ENCODE assay signal across 9 cellular contexts in genomic region chr5:112917453-112918005, GRCh38. TPM values are rescaled to one million over a fixed set of nuclear protein-coding genes. Genes with fewer than 3 reads are reported as not detected.
DNase-seq lines count a peak whose midpoint lies in the region; ATAC-seq and TF ChIP-seq lines count a peak whose summit lies in the region.
"Had no signal": no experiment of that assay in that cellular context is flagged by ENCODE, and none has a peak within 500 bp of the region (broad histone marks: within the 10 kb centered on the region; RNA-seq: fewer than 3 reads in every experiment).

No MANE protein-coding gene starts in this region.

- peaks cover 0 to 46% of the 10 kb centered on the region in 2 donors for H3K36me3 ChIP-seq in gastroesophageal sphincter

- peaks cover 68% of the 10 kb centered on the region for H3K4me1 Mint-ChIP-seq in CD14-positive monocyte

- peaks cover 5 to 88% (median 24%) of the 10 kb centered on the region in 3 donors for H3K4me1 ChIP-seq in gastroesophageal sphincter

- CTCF ChIA-PET in GM10248 (lab: Yijun Ruan, JAX): interaction anchor here (1.4 kb wide), 1 partner anchor 52 kb away, joined by 3 read pairs; no protein-coding TSS in a partner anchor

- DNase-seq in CD14-positive monocyte (ENCODE audit: low spot score) (no peak), SW480 (ENCODE audit: low spot score) (peak; percentile 16), fibroblast of peridontal ligament (ENCODE audit: extremely low read depth) (peak; percentile 26), T1000 (lab: John Stamatoyannopoulos, UW) (no peak), GM10248 (ENCODE audit: extremely low spot score) (no peak)
- DNase-seq: NCI-H2227 treated with DMSO at 0.1 percent for 48 hours had no signal

- TF ChIP-seq POLR2A in gastroesophageal sphincter (IDR thresholded peaks at IDR 0.05): no peak

- ATAC-seq in HG02870 (IDR thresholded peaks at IDR 0.05; ENCODE audit: unreplicated experiment) (no peak), gastroesophageal sphincter (no peak)

- H3K9me3 Mint-ChIP-seq in CD14-positive monocyte: peaks cover 0 to 6% (median 0%) of the 10 kb centered on the region in 7 donors

- H3K36me3 Mint-ChIP-seq in CD14-positive monocyte: peaks cover 54 to 62% of the 10 kb centered on the region in 2 donors

- no peaks in the 10 kb centered on the region for H3K27me3 ChIP-seq in gastroesophageal sphincter

- H3K4me3 Mint-ChIP-seq in CD14-positive monocyte: no peak overlapping the region

- WGBS in gastroesophageal sphincter (ENCODE audit: low coverage in 1 of 2), 2 donors: 93 to 100% methylated on average over 2 of the region's 2 CpGs

- peak overlapping the region in 5 of 7 donors; percentile 40 to 66 (median 61) for H3K27ac Mint-ChIP-seq in CD14-positive monocyte

- no peak for TF ChIP-seq CTCF in CD14-positive monocyte (IDR thresholded peaks at IDR 0.05)
- TF ChIP-seq CTCF in GM12875 (IDR thresholded peaks at IDR 0.05; ENCODE audit: borderline replicate concordance, insufficient read depth, low read depth, low read length): peak; percentile 55
- TF ChIP-seq CTCF in GM10248 (IDR thresholded peaks at IDR 0.05; ENCODE audit: control extremely low read depth, extremely low read depth, low read depth, missing control alignments): no peak
- no peak for TF ChIP-seq CTCF in gastroesophageal sphincter (IDR thresholded peaks at IDR 0.05)

- intact Hi-C loops in CD14-positive monocyte (cut with micrococcal nuclease): no loop called here

- no peak overlapping the region for H3K4me3 ChIP-seq in GM12875 (ENCODE audit: low read depth, low read length)
- no peak overlapping the region for H3K4me3 ChIP-seq in gastroesophageal sphincter

- POLR2A ChIA-PET in GM10248 (lab: Yijun Ruan, JAX): no interaction called here

- no peak for TF ChIP-seq EP300 in gastroesophageal sphincter (IDR thresholded peaks at IDR 0.05)

- H3K9me3 ChIP-seq in gastroesophageal sphincter: no peaks in the 10 kb centered on the region

- peaks cover 0 to 4% (median 0%) of the 10 kb centered on the region in 3 donors for H3K27me3 Mint-ChIP-seq in CD14-positive monocyte (ENCODE audit: low read depth in 3 of 3)

- no peak overlapping the region for H3K27ac ChIP-seq in gastroesophageal sphincter

RNA-seq across cellular contexts. Expression of gene REEP5, which starts 4.5 kb away (rescaled TPM):
- 100 to 1,000 TPM; 193 to 200 TPM for polyA plus RNA-seq in CD14-positive monocyte
- total RNA-seq in gastroesophageal sphincter: 10 to 100 TPM; 59.6 to 81.7 (median 69.3) TPM

RNA-seq across cellular contexts. Expression of gene SRP19, which starts 56.4 kb away (rescaled TPM):
- 10 to 100 TPM; 71.9 to 87.4 TPM for polyA plus RNA-seq in CD14-positive monocyte
- total RNA-seq in gastroesophageal sphincter: 10 to 100 TPM; 36.5 to 96.8 (median 69.2) TPM

RNA-seq across cellular contexts. Expression of gene DCP2, which starts 59.1 kb away (rescaled TPM):
- 10 to 100 TPM; 58.9 to 62.2 TPM for polyA plus RNA-seq in CD14-positive monocyte
- total RNA-seq in gastroesophageal sphincter: 10 to 100 TPM; 13.2 to 37.6 (median 24.9) TPM

Comparison
In these comparisons a context has a peak if more than half of its experiments do, and no peak if none do; other contexts are left out.
1. DNase-seq: peak in SW480 (single experiment) and fibroblast of peridontal ligament (single experiment); none in CD14-positive monocyte (single experiment), T1000 (single experiment) and GM10248 (single experiment).